21 cellular contexts compared by ENCODE assay signal in genomic region chr17:40574292-40574691, GRCh38. TPM values are rescaled to one million over a fixed set of nuclear protein-coding genes. Genes with fewer than 3 reads are reported as not detected.
A peak's percentile ranks its signal among the peaks of the same experiment; 100 is the strongest.
DNase-seq lines count a peak whose midpoint lies in the region; ATAC-seq, FAIRE-seq and TF ChIP-seq lines count a peak whose summit lies in the region.
"Had no signal": no experiment of that assay in that cellular context is flagged by ENCODE, and none has a peak within 500 bp of the region (broad histone marks: within the 10 kb centered on the region; RNA-seq: fewer than 3 reads in every experiment).

No MANE protein-coding gene starts in this region.

- H3K27me3 ChIP-seq in GM12878 (replicated peaks in 1 of 2; ENCODE audit: control insufficient read depth in 2 of 2, insufficient read depth in 2 of 2, low read length in 1 of 2): no peaks in the 10 kb centered on the region; a peak in 1 of 4 replicates
- H3K27me3 ChIP-seq in tibial nerve: no peaks in the 10 kb centered on the region
- H3K27me3 ChIP-seq: BLaER1 treated with 17β-estradiol and CSF1 and Interleukin-3, amounts not matched to agents 10 nM and 100 nM had no signal

- H3K4me2 ChIP-seq in GM12878 (ENCODE audit: control insufficient read depth, insufficient read depth): no peak overlapping the region
- H3K4me2 ChIP-seq: A549; BLaER1 treated with 17β-estradiol and CSF1 and Interleukin-3, amounts not matched to agents 10 nM and 100 nM had no signal

- ATAC-seq in GM12878: no peak
- ATAC-seq in HG03469 (IDR thresholded peaks at IDR 0.05; ENCODE audit: unreplicated experiment): no peak
- ATAC-seq: A549; CD8-positive, alpha-beta T cell had no signal

- DNase-seq in activated naive CD8-positive, alpha-beta T cell treated with anti-CD3 and anti-CD28 coated beads for 36 hours: no peak
- no peak for DNase-seq in GM12878 (ENCODE audit: low read depth, low spot score)
- no peak for DNase-seq in tibial nerve (ENCODE audit: low spot score in 2 of 2)
- DNase-seq: AML-193; Caco-2; Calu3; CD4-positive, alpha-beta T cell; CD8-positive, alpha-beta T cell; DMS79 treated with DMSO at 0.1 percent for 48 hours; GF-D8 had no signal

- H3K4me1 Mint-ChIP-seq in activated naive CD8-positive, alpha-beta T cell (ENCODE audit: low read depth): peaks cover 79% of the 10 kb centered on the region
- peaks cover 64% of the 10 kb centered on the region for H3K4me1 Mint-ChIP-seq in activated naive CD8-positive, alpha-beta T cell treated with anti-CD3 and anti-CD28 coated beads for 36 hours

- H3K4me3 ChIP-seq in GM12878 (no peak overlapping the region), tibial nerve (no peak overlapping the region)
- H3K4me3 ChIP-seq: A549; BLaER1 treated with 17β-estradiol and CSF1 and Interleukin-3, amounts not matched to agents 10 nM and 100 nM had no signal

- peak overlapping the region; percentile 36 for H3K27ac Mint-ChIP-seq in activated naive CD8-positive, alpha-beta T cell
- H3K27ac Mint-ChIP-seq in activated naive CD8-positive, alpha-beta T cell treated with anti-CD3 and anti-CD28 coated beads for 36 hours: no peak overlapping the region
- H3K27ac Mint-ChIP-seq: CD8-positive, alpha-beta T cell had no signal

- H3K36me3 Mint-ChIP-seq in activated naive CD8-positive, alpha-beta T cell: peaks cover 34% of the 10 kb centered on the region
- H3K36me3 Mint-ChIP-seq in activated naive CD8-positive, alpha-beta T cell treated with anti-CD3 and anti-CD28 coated beads for 36 hours: peaks cover 52% of the 10 kb centered on the region

- intact Hi-C loops in GM12878 (cut with micrococcal nuclease; ENCODE audit: unreplicated experiment): no loop called here

- in situ Hi-C loops in GM12878 (cut with MboI): no loop called here

- H3K36me3 ChIP-seq in GM12878 (ENCODE audit: control insufficient read depth in 2 of 2, insufficient read depth in 2 of 2, low read length in 1 of 2): no peaks in the 10 kb centered on the region
- no peaks in the 10 kb centered on the region for H3K36me3 ChIP-seq in tibial nerve
- H3K36me3 ChIP-seq: BLaER1 treated with 17β-estradiol and CSF1 and Interleukin-3, amounts not matched to agents 10 nM and 100 nM had no signal

- H3K9me3 ChIP-seq in GM12878 (replicated peaks; ENCODE audit: control insufficient read depth, insufficient read depth, low read length) (peaks cover 47% of the 10 kb centered on the region), tibial nerve (peaks cover 0 to 30% (median 5%) of the 10 kb centered on the region in 4 donors)

- no peaks in the 10 kb centered on the region for H3K27me3 Mint-ChIP-seq in activated naive CD8-positive, alpha-beta T cell
- H3K27me3 Mint-ChIP-seq in activated naive CD8-positive, alpha-beta T cell treated with anti-CD3 and anti-CD28 coated beads for 36 hours: no peaks in the 10 kb centered on the region
- H3K27me3 Mint-ChIP-seq: B cell; CD4-positive, alpha-beta T cell had no signal

- RAD21 ChIA-PET in GM12878 (lab: Charles Lee; ENCODE audit: unreplicated experiment): no interaction called here

- no peak for FAIRE-seq in GM12878 (lab: Jason Lieb, UNC)
- FAIRE-seq: D721Med, G401.6, GM19239 had no signal

- peaks cover 12% of the 10 kb centered on the region for H3K4me1 ChIP-seq in GM12878 (ENCODE audit: control insufficient read depth, insufficient read depth, low read length)
- no peaks in the 10 kb centered on the region for H3K4me1 ChIP-seq in tibial nerve
- H3K4me1 ChIP-seq: A549, Caco-2 had no signal

- H4K20me1 ChIP-seq in GM12878 (ENCODE audit: control insufficient read depth, insufficient read depth): no peaks in the 10 kb centered on the region
- H4K20me1 ChIP-seq: BLaER1 treated with 17β-estradiol and CSF1 and Interleukin-3, amounts not matched to agents 10 nM and 100 nM had no signal

- BruUV-seq in GM12878 (replicated peaks; lab: Mats Ljungman, UMichigan): no TSS peak

- no peak overlapping the region for H3K9ac ChIP-seq in GM12878 (ENCODE audit: control insufficient read depth, insufficient read depth, low read length)
- H3K9ac ChIP-seq: BLaER1 treated with 17β-estradiol and CSF1 and Interleukin-3, amounts not matched to agents 10 nM and 100 nM had no signal

- H3K9me3 Mint-ChIP-seq in activated naive CD8-positive, alpha-beta T cell (ENCODE audit: low read depth): peaks cover 40% of the 10 kb centered on the region
- H3K9me3 Mint-ChIP-seq in activated naive CD8-positive, alpha-beta T cell treated with anti-CD3 and anti-CD28 coated beads for 36 hours: peaks cover 49% of the 10 kb centered on the region

- H2AFZ ChIP-seq in GM12878 (ENCODE audit: control insufficient read depth, low read depth, low read length): no peak overlapping the region

- CTCF ChIA-PET in GM12878 (lab: Yijun Ruan, JAX): no interaction called here

- TF ChIP-seq CTCF in GM12878 (IDR thresholded peaks at IDR 0.05 in 2 of 3, conservative IDR thresholded peaks at IDR 0.05 in 1 of 3; ENCODE audit: control insufficient read depth in 2 of 3, extremely low read depth in 1 of 3, insufficient read depth in 1 of 3, low read depth in 3 of 3, low read length in 3 of 3) (no peak), tibial nerve (IDR thresholded peaks at IDR 0.05) (no peak)

- no peaks in the 10 kb centered on the region for H3K79me2 ChIP-seq in GM12878 (ENCODE audit: control insufficient read depth, insufficient read depth, low read length)

- SMC1A ChIA-PET in GM12878 (lab: Charles Lee; ENCODE audit: uncharacterized antibody, unreplicated experiment): interaction anchor here (1.0 to 5.2 kb wide), 2 partner anchors 10 to 23 kb away, joined by 3 to 112 read pairs; partner anchors contain the start of gene CCR7

- H3K4me3 Mint-ChIP-seq in activated naive CD8-positive, alpha-beta T cell: no peak overlapping the region
- no peak overlapping the region for H3K4me3 Mint-ChIP-seq in activated naive CD8-positive, alpha-beta T cell treated with anti-CD3 and anti-CD28 coated beads for 36 hours
- H3K4me3 Mint-ChIP-seq: B cell; CD4-positive, alpha-beta T cell; CD8-positive, alpha-beta T cell had no signal

- TF ChIP-seq POLR2A in GM12878 (IDR thresholded peaks at IDR 0.05; ENCODE audit: low read depth, low read length) (no peak), tibial nerve (IDR thresholded peaks at IDR 0.05) (no peak)

- POLR2A ChIA-PET in GM12878 (lab: Charles Lee): interaction anchor here (0.5 to 0.6 kb wide), 2 partner anchors 7 to 36 kb away, joined by 3 to 4 read pairs; no protein-coding TSS in a partner anchor

- H3K27ac ChIP-seq in GM12878 (ENCODE audit: control insufficient read depth, insufficient read depth) (no peak overlapping the region), tibial nerve (no peak overlapping the region)
- H3K27ac ChIP-seq: 22Rv1; A549; BLaER1 treated with 17β-estradiol and CSF1 and Interleukin-3, amounts not matched to agents 10 nM and 100 nM; C4-2B had no signal

- TF ChIP-seq EP300 in GM12878 (IDR thresholded peaks at IDR 0.05; ENCODE audit: borderline replicate concordance in 1 of 2, control insufficient read depth in 1 of 2, low read depth in 2 of 2, low read length in 2 of 2) (no peak), tibial nerve (IDR thresholded peaks at IDR 0.05) (no peak)

- no peak for TF ChIP-seq RAD21 in GM12878 (IDR thresholded peaks at IDR 0.05; ENCODE audit: insufficient read depth, low read depth, low read length)

TF ChIP-seq in GM12878, 131 proteins besides CTCF, POLR2A, EP300 and RAD21:
- TF ChIP-seq PAX5 (IDR thresholded peaks at IDR 0.05; ENCODE audit: borderline replicate concordance, low read depth, low read length) (no peak), NR2C2 (IDR thresholded peaks at IDR 0.05; ENCODE audit: borderline replicate concordance, control insufficient read depth, insufficient read length, low read depth) (no peak), CREM (IDR thresholded peaks at IDR 0.05; ENCODE audit: low read depth) (no peak), ZNF217 (IDR thresholded peaks at IDR 0.05) (0 out of 2 replicates have a peak, but pooled peaks have one; percentile 30)

RNA-seq across cellular contexts. Expression of gene CCR7, which starts 9.0 kb away (rescaled TPM):
- 100 to 1,000 TPM; 260 to 274 TPM for total RNA-seq in activated naive CD8-positive, alpha-beta T cell treated with anti-CD3 and anti-CD28 coated beads for 36 hours
- total RNA-seq in GM12878 (2013; cell fraction: nucleolus; rRNA removed): 1,072 and 1,160 TPM in 2 replicates
- total RNA-seq in GM12878 (2014; rRNA removed) (235 and 242 TPM in 2 replicates), GM12878 (2014; rRNA removed; fragmentation: Illumina TruSeq; extraction: Trizol) (131 and 136 TPM in 2 replicates), GM12878 (2021) (192 and 209 TPM in 2 replicates), tibial nerve (1 to 10 TPM in 1 of 4 donors, not detected in 3; 1.5 TPM)
- polyA plus RNA-seq in GM12878 (2011; ENCODE audit: low read depth): 96.4 TPM
- polyA plus RNA-seq in GM12878 (2011; rRNA removed) (696 and 1,171 TPM in 2 replicates), GM12878 (2014; fragmentation: Illumina TruSeq; extraction: Trizol) (171 and 245 TPM in 2 replicates), GM12878 (2014; fragmentation: Nextera tagmentation; extraction: Ambion mirVana) (100 to 1,000 TPM; 235 to 294 TPM), GM12878 (2014; rRNA removed) (258 and 274 TPM in 2 replicates), GM12878 (2016; fragmentation: Nextera tagmentation; extraction: Ambion mirVana) (100 to 1,000 TPM; 571 to 606 TPM)
- polyA plus RNA-seq in GM12878 (2011; cell fraction: cytosol; rRNA removed): 1,486 and 1,699 TPM in 2 replicates
- polyA plus RNA-seq in GM12878 (2011; cell fraction: nucleus; rRNA removed): 1,140 and 1,750 TPM in 2 replicates
- polyA plus RNA-seq in GM12878 (2012): 149 and 215 TPM in 2 replicates
- 2,298 and 2,348 TPM in 2 replicates for polyA minus RNA-seq in GM12878 (2011; rRNA and poly(A)+ RNA removed)
- polyA minus RNA-seq in GM12878 (2011; cell fraction: cytosol; rRNA and poly(A)+ RNA removed): 332 and 352 TPM in 2 replicates
- 378 and 542 TPM in 2 replicates for polyA minus RNA-seq in GM12878 (2011; cell fraction: nucleus; rRNA and poly(A)+ RNA removed)
- total RNA-seq: A172, Caco-2, Calu3 had no signal

Comparison
In these comparisons a context has a peak if more than half of its experiments do, and no peak if none do; other contexts are left out.
1. RNA of gene CCR7, which starts 9.0 kb away (total RNA-seq): 260 to 274 TPM in activated naive CD8-positive, alpha-beta T cell treated with anti-CD3 and anti-CD28 coated beads for 36 hours and 131 to 1,160 TPM in GM12878; 1.5 TPM in tibial nerve; every median in the first group is over 10 times any median in the second.